In genomic region chr11:9210922-9211320, GRCh38 we compare ENCODE assay signal across 10 cellular contexts. TPM values are rescaled to one million over a fixed set of nuclear protein-coding genes. Genes with fewer than 3 reads are reported as not detected.
A peak's percentile ranks its signal among the peaks of the same experiment; 100 is the strongest.
DNase-seq lines count a peak whose midpoint lies in the region; ATAC-seq and TF ChIP-seq lines count a peak whose summit lies in the region.
"Had no signal": no experiment of that assay in that cellular context is flagged by ENCODE, and none has a peak within 500 bp of the region (broad histone marks: within the 10 kb centered on the region; RNA-seq: fewer than 3 reads in every experiment).

No MANE protein-coding gene starts in this region.

- no peaks in the 10 kb centered on the region for H3K27me3 Mint-ChIP-seq in activated T-cell treated with anti-CD3 and anti-CD28 coated beads, Interleukin-2, amount 50 U/mL, for 72 hours (ENCODE audit: low read depth)
- no peaks in the 10 kb centered on the region for H3K27me3 Mint-ChIP-seq in activated naive CD8-positive, alpha-beta T cell treated with anti-CD3 and anti-CD28 coated beads for 36 hours

- peak overlapping the region; percentile 35 for H3K27ac Mint-ChIP-seq in activated T-cell treated with anti-CD3 and anti-CD28 coated beads, Interleukin-2, amount 50 U/mL, for 72 hours
- peak overlapping the region; percentile 31 for H3K27ac Mint-ChIP-seq in activated naive CD8-positive, alpha-beta T cell treated with anti-CD3 and anti-CD28 coated beads for 36 hours
- H3K27ac Mint-ChIP-seq in stimulated activated effector memory CD8-positive, alpha-beta T cell treated with anti-CD3 and anti-CD28 coated beads, Interleukin-12 subunit alpha, Interleukin-12 subunit beta, amount 100 ng/mL, for 72 hours, result peak overlapping the region; percentile 4

- H3K36me3 Mint-ChIP-seq in activated T-cell treated with anti-CD3 and anti-CD28 coated beads, Interleukin-2, amount 50 U/mL, for 72 hours (ENCODE audit: insufficient read depth in 2 of 2), result peaks cover 2 to 4% of the 10 kb centered on the region in 2 donors
- peaks cover 4% of the 10 kb centered on the region for H3K36me3 Mint-ChIP-seq in activated naive CD8-positive, alpha-beta T cell treated with anti-CD3 and anti-CD28 coated beads for 36 hours
- no peaks in the 10 kb centered on the region for H3K36me3 Mint-ChIP-seq in stimulated activated effector memory CD8-positive, alpha-beta T cell treated with anti-CD3 and anti-CD28 coated beads, Interleukin-12 subunit alpha, Interleukin-12 subunit beta, amount 100 ng/mL, for 72 hours

- peaks cover 4% of the 10 kb centered on the region for H3K36me3 ChIP-seq in lower lobe of right lung

- no peaks in the 10 kb centered on the region for H3K9me3 Mint-ChIP-seq in activated T-cell treated with anti-CD3 and anti-CD28 coated beads, Interleukin-2, amount 50 U/mL, for 72 hours
- H3K9me3 Mint-ChIP-seq in activated naive CD8-positive, alpha-beta T cell treated with anti-CD3 and anti-CD28 coated beads for 36 hours, result peaks cover 2% of the 10 kb centered on the region
- H3K9me3 Mint-ChIP-seq in stimulated activated effector memory CD8-positive, alpha-beta T cell treated with anti-CD3 and anti-CD28 coated beads, Interleukin-12 subunit alpha, Interleukin-12 subunit beta, amount 100 ng/mL, for 72 hours, result no peaks in the 10 kb centered on the region

- no peaks in the 10 kb centered on the region for H3K27me3 ChIP-seq in lower lobe of right lung (ENCODE audit: low read depth)

- peaks cover 18% of the 10 kb centered on the region for H3K4me1 ChIP-seq in lower lobe of right lung

- DNase-seq in activated T-cell treated with anti-CD3 and anti-CD28 coated beads, Interleukin-2, amount 50 U/mL, for 72 hours, result peak; percentile 19 to 20
- DNase-seq in activated T-cell treated with anti-CD3 and anti-CD28 coated beads, Interleukin-2, amount 50 U/mL, for 48 hours, result no peak
- peak; percentile 14 for DNase-seq in activated naive CD8-positive, alpha-beta T cell treated with anti-CD3 and anti-CD28 coated beads for 36 hours
- no peak for DNase-seq in stimulated activated effector memory CD8-positive, alpha-beta T cell treated with anti-CD3 and anti-CD28 coated beads, Interleukin-12 subunit alpha, Interleukin-12 subunit beta, amount 100 ng/mL, for 72 hours (ENCODE audit: low spot score in 2 of 2)
- DNase-seq in NCI-H187 (lab: John Stamatoyannopoulos, UW) (no peak), lower lobe of right lung (no peak)
- no peak for DNase-seq in stimulated activated naive CD4-positive, alpha-beta T cell treated with Interleukin-2 at 50 U/mL for 16 hours (lab: John Stamatoyannopoulos, UW)
- DNase-seq: cerebellar nuclear complex, NCI-H1436 treated with DMSO at 0.1 percent for 48 hours had no signal

- peaks cover 71% of the 10 kb centered on the region for H3K4me1 Mint-ChIP-seq in activated T-cell treated with anti-CD3 and anti-CD28 coated beads, Interleukin-2, amount 50 U/mL, for 72 hours (ENCODE audit: low read depth)
- H3K4me1 Mint-ChIP-seq in activated naive CD8-positive, alpha-beta T cell treated with anti-CD3 and anti-CD28 coated beads for 36 hours, result peaks cover 67% of the 10 kb centered on the region
- H3K4me1 Mint-ChIP-seq in stimulated activated effector memory CD8-positive, alpha-beta T cell treated with anti-CD3 and anti-CD28 coated beads, Interleukin-12 subunit alpha, Interleukin-12 subunit beta, amount 100 ng/mL, for 72 hours, result peaks cover 37% of the 10 kb centered on the region

- ATAC-seq in activated T-cell treated with anti-CD3 and anti-CD28 coated beads, Interleukin-2, amount 50 U/mL, for 72 hours (replicated peaks in 1 of 2), result peak; percentile 41 to 52
- peak; percentile 33 for ATAC-seq in HG03045 (IDR thresholded peaks at IDR 0.05; ENCODE audit: unreplicated experiment)
- ATAC-seq in stimulated activated effector memory CD8-positive, alpha-beta T cell treated with anti-CD3 and anti-CD28 coated beads, Interleukin-12 subunit alpha, Interleukin-12 subunit beta, amount 100 ng/mL, for 72 hours, result peak; percentile 47
- ATAC-seq in lower lobe of right lung, result no peak

- intact Hi-C loops in lower lobe of right lung (cut with DNase I), result no loop called here

- H3K4me3 Mint-ChIP-seq in activated T-cell treated with anti-CD3 and anti-CD28 coated beads, Interleukin-2, amount 50 U/mL, for 72 hours, result peak overlapping the region; percentile 72 to 73
- no peak overlapping the region for H3K4me3 Mint-ChIP-seq in activated naive CD8-positive, alpha-beta T cell treated with anti-CD3 and anti-CD28 coated beads for 36 hours
- no peak overlapping the region for H3K4me3 Mint-ChIP-seq in stimulated activated effector memory CD8-positive, alpha-beta T cell treated with anti-CD3 and anti-CD28 coated beads, Interleukin-12 subunit alpha, Interleukin-12 subunit beta, amount 100 ng/mL, for 72 hours

- no peak overlapping the region for H3K27ac ChIP-seq in lower lobe of right lung

- no peak overlapping the region for H3K4me3 ChIP-seq in lower lobe of right lung

- TF ChIP-seq CTCF in lower lobe of right lung (IDR thresholded peaks at IDR 0.05), result no peak

- H3K9me3 ChIP-seq in lower lobe of right lung, result no peaks in the 10 kb centered on the region

RNA-seq across cellular contexts. Expression of gene DENND5A, which starts 54.2 kb away (rescaled TPM):
- total RNA-seq in activated T-cell treated with anti-CD3 and anti-CD28 coated beads, Interleukin-2, amount 50 U/mL, for 72 hours, result 10 to 100 TPM; 54.2 to 62.7 TPM
- total RNA-seq in activated naive CD8-positive, alpha-beta T cell treated with anti-CD3 and anti-CD28 coated beads for 36 hours, result 10 to 100 TPM; 46.5 to 50.9 TPM
- total RNA-seq in lower lobe of right lung, result 97.5 TPM

Comparison
In these comparisons a context has a peak if more than half of its experiments do, and no peak if none do; other contexts are left out.
1. DNase-seq: peak in activated T-cell treated with anti-CD3 and anti-CD28 coated beads, Interleukin-2, amount 50 U/mL, for 72 hours (2 of 2) and activated naive CD8-positive, alpha-beta T cell treated with anti-CD3 and anti-CD28 coated beads for 36 hours (single experiment); none in activated T-cell treated with anti-CD3 and anti-CD28 coated beads, Interleukin-2, amount 50 U/mL, for 48 hours (0 of 2), stimulated activated effector memory CD8-positive, alpha-beta T cell treated with anti-CD3 and anti-CD28 coated beads, Interleukin-12 subunit alpha, Interleukin-12 subunit beta, amount 100 ng/mL, for 72 hours (0 of 2), NCI-H187 (0 of 2), stimulated activated naive CD4-positive, alpha-beta T cell treated with Interleukin-2 at 50 U/mL for 16 hours (single experiment) and lower lobe of right lung (single experiment).
2. ATAC-seq: peak in activated T-cell treated with anti-CD3 and anti-CD28 coated beads, Interleukin-2, amount 50 U/mL, for 72 hours (2 of 2), HG03045 (single experiment) and stimulated activated effector memory CD8-positive, alpha-beta T cell treated with anti-CD3 and anti-CD28 coated beads, Interleukin-12 subunit alpha, Interleukin-12 subunit beta, amount 100 ng/mL, for 72 hours (single experiment); none in lower lobe of right lung (0 of 2).
3. H3K4me3 Mint-ChIP-seq: peak in activated T-cell treated with anti-CD3 and anti-CD28 coated beads, Interleukin-2, amount 50 U/mL, for 72 hours (2 of 2); none in activated naive CD8-positive, alpha-beta T cell treated with anti-CD3 and anti-CD28 coated beads for 36 hours (single experiment) and stimulated activated effector memory CD8-positive, alpha-beta T cell treated with anti-CD3 and anti-CD28 coated beads, Interleukin-12 subunit alpha, Interleukin-12 subunit beta, amount 100 ng/mL, for 72 hours (single experiment).
4. Peak in every context shown above with its lines, with median percentiles within 50 percentile points of each other: H3K27ac Mint-ChIP-seq.